27 cellular contexts compared by ENCODE assay signal in the genomic region with DNA sequence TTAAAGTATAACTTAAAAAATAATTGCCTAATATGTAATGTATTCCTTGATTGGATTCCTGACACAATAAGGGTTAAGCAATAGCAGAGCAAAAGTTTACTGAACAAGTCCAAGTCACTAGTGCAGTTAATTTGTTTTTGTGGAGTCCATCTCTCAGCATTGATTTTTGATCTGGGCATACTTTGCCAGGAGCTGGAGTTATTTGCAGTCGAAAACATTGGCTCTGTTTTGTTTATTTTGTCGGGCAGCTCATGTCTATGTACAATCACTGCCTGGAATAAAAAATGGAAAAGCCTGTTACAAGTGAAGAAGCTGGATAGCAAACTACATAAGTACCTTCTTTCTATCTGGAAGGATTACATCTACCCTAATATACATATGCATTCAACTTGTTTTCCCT.
"Had no signal": no experiment of that assay in that cellular context is flagged by ENCODE, and none has a peak within 500 bp of the region (broad histone marks: within the 10 kb centered on the region; RNA-seq: fewer than 3 reads in every experiment).

No MANE protein-coding gene starts in this region.

- H3K27ac ChIP-seq: heart right ventricle, hepatocyte, parathyroid adenoma, sigmoid colon, stomach, testis, thyroid gland, transverse colon, upper lobe of right lung had no signal

- H3K4me1 ChIP-seq: heart right ventricle, parathyroid adenoma, sigmoid colon, stomach, testis, thyroid gland, transverse colon, upper lobe of right lung had no signal

- H3K4me1 Mint-ChIP-seq: naive thymus-derived CD8-positive, alpha-beta T cell; nephron; neural crest cell; stimulated activated memory B cell treated with anti-CD40 and anti-IgM and Interleukin-4, amounts not matched to agents 10 μg/mL and 1 μg/mL and 100 μg/mL, for 72 hours had no signal

- H3K4me3 ChIP-seq: heart right ventricle, hepatocyte, lung, mucosa of descending colon, sigmoid colon, stomach, testis, thyroid gland, transverse colon, upper lobe of right lung had no signal

- ATAC-seq: heart right ventricle; mucosa of descending colon; naive thymus-derived CD8-positive, alpha-beta T cell; right cardiac atrium; stimulated activated memory B cell treated with anti-CD40 and anti-IgM and Interleukin-4, amounts not matched to agents 10 μg/mL and 1 μg/mL and 100 μg/mL, for 72 hours; upper lobe of right lung had no signal

- H3K9me3 Mint-ChIP-seq: nephron had no signal

- H3K36me3 Mint-ChIP-seq: naive thymus-derived CD8-positive, alpha-beta T cell; stimulated activated memory B cell treated with anti-CD40 and anti-IgM and Interleukin-4, amounts not matched to agents 10 μg/mL and 1 μg/mL and 100 μg/mL, for 72 hours had no signal

- H3K9me3 ChIP-seq: mucosa of descending colon, sigmoid colon, stomach, testis, thyroid gland, transverse colon, upper lobe of right lung had no signal

- DNase-seq: heart right ventricle; islet precursor cell; mesendoderm; midbrain; mucosa of descending colon; naive thymus-derived CD8-positive, alpha-beta T cell; nucleus accumbens; right cardiac atrium; sigmoid colon; small intestine; stimulated activated CD4-positive, alpha-beta T cell treated with anti-CD3 and anti-CD28 coated beads, Interleukin-1b, Interleukin-23, amount 100 ng/mL, for 48 hours; stimulated activated CD4-positive, alpha-beta T cell treated with anti-CD3 and anti-CD28 coated beads, Interleukin-2, amount 100 ng/mL, for 48 hours; stimulated activated CD4-positive, alpha-beta T cell treated with anti-CD3 and anti-CD28 coated beads, Interleukin-4, amount 100 ng/mL, for 4 hours; stimulated activated CD8-positive, alpha-beta memory T cell treated with anti-CD3 and anti-CD28 coated beads, Interleukin-4, amount 100 ng/mL, for 48 hours; stimulated activated naive CD4-positive, alpha-beta T cell treated with Interleukin-2 at 50 U/mL for 16 hours; stomach; testis; thyroid gland; transverse colon; upper lobe of right lung had no signal

- H3K27me3 Mint-ChIP-seq: naive thymus-derived CD8-positive, alpha-beta T cell; stimulated activated memory B cell treated with anti-CD40 and anti-IgM and Interleukin-4, amounts not matched to agents 10 μg/mL and 1 μg/mL and 100 μg/mL, for 72 hours had no signal

- H3K4me3 Mint-ChIP-seq: naive thymus-derived CD8-positive, alpha-beta T cell; nephron; neural crest cell; stimulated activated memory B cell treated with anti-CD40 and anti-IgM and Interleukin-4, amounts not matched to agents 10 μg/mL and 1 μg/mL and 100 μg/mL, for 72 hours had no signal

- H3K36me3 ChIP-seq: heart right ventricle, sigmoid colon, stomach, thyroid gland, transverse colon, upper lobe of right lung had no signal

- H3K27ac Mint-ChIP-seq: naive thymus-derived CD8-positive, alpha-beta T cell; nephron; stimulated activated memory B cell treated with anti-CD40 and anti-IgM and Interleukin-4, amounts not matched to agents 10 μg/mL and 1 μg/mL and 100 μg/mL, for 72 hours had no signal

- H3K27me3 ChIP-seq: heart right ventricle, hepatocyte, sigmoid colon, stomach, testis, thyroid gland, transverse colon, upper lobe of right lung had no signal

- FAIRE-seq: small intestine, urothelium cell line had no signal
